13 cellular contexts compared by ENCODE assay signal in the genomic region with DNA sequence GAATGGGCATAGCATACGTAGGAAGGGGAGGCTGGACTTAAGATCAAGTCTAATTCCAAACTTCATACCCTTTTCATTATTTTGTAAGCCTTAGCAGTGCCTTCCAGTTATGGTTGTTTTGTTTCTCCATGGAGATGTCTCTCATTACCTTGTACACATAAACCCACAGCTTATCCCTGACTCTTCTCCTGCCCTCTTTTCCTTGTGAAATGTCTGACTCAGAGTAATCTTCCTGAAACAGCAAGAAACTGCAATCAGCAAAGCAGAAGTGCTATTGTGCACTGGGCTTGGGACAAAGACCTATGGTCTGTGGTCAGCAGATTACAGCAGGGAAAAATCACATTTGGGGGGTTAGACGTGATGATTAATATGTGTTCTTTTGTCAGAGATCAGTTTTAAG.
DNase-seq lines count a peak whose midpoint lies in the region; ATAC-seq and TF ChIP-seq lines count a peak whose summit lies in the region.
"Had no signal": no experiment of that assay in that cellular context is flagged by ENCODE, and none has a peak within 500 bp of the region (broad histone marks: within the 10 kb centered on the region; RNA-seq: fewer than 3 reads in every experiment).

No MANE protein-coding gene starts in this region.

- ATAC-seq in RWPE2 (ENCODE audit: low read depth) = peak; percentile 87
- no peak for ATAC-seq in activated CD4-positive, CD25-positive, alpha-beta regulatory T cell treated with anti-CD3 and anti-CD28 coated beads, Interleukin-2, amount 50 U/mL, for 24 hours
- no peak for ATAC-seq in activated CD8-positive, alpha-beta T cell treated with anti-CD3 and anti-CD28 coated beads for 36 hours

- CTCF ChIA-PET in activated CD8-positive, alpha-beta T cell treated with anti-CD3 and anti-CD28 coated beads for 36 hours (lab: Charles Lee) = no interaction called here

- no peaks in the 10 kb centered on the region for H3K27me3 Mint-ChIP-seq in osteocyte (ENCODE audit: unreplicated experiment)
- H3K27me3 Mint-ChIP-seq in activated CD8-positive, alpha-beta T cell treated with anti-CD3 and anti-CD28 coated beads for 36 hours = no peaks in the 10 kb centered on the region

- POLR2A ChIA-PET in activated CD8-positive, alpha-beta T cell treated with anti-CD3 and anti-CD28 coated beads for 36 hours (lab: Charles Lee) = no interaction called here

- H3K4me3 ChIP-seq in RWPE2 (ENCODE audit: severe bottlenecking) (no peak overlapping the region), fibroblast of pulmonary artery (replicated peaks; ENCODE audit: low read depth, low read length) (no peak overlapping the region), HAP-1 (no peak overlapping the region)
- H3K4me3 ChIP-seq: MG63, tibial artery had no signal

- H3K36me3 ChIP-seq in RWPE2 (ENCODE audit: low read depth) (no peaks in the 10 kb centered on the region), HAP-1 (replicated peaks) (no peaks in the 10 kb centered on the region)
- H3K36me3 ChIP-seq: MG63, tibial artery had no signal

- peaks cover 16% of the 10 kb centered on the region for H3K36me3 Mint-ChIP-seq in osteocyte (ENCODE audit: unreplicated experiment)
- H3K36me3 Mint-ChIP-seq in activated CD8-positive, alpha-beta T cell treated with anti-CD3 and anti-CD28 coated beads for 36 hours (ENCODE audit: low read depth) = peaks cover 1% of the 10 kb centered on the region

- no peak overlapping the region for H3K27ac ChIP-seq in RWPE2 (ENCODE audit: poor library complexity, severe bottlenecking)
- H3K27ac ChIP-seq: tibial artery had no signal

- intact Hi-C loops in activated CD8-positive, alpha-beta T cell treated with anti-CD3 and anti-CD28 coated beads for 36 hours (cut with micrococcal nuclease) = no loop called here

- H3K9me3 Mint-ChIP-seq in osteocyte (ENCODE audit: unreplicated experiment) = no peaks in the 10 kb centered on the region
- no peaks in the 10 kb centered on the region for H3K9me3 Mint-ChIP-seq in activated CD8-positive, alpha-beta T cell treated with anti-CD3 and anti-CD28 coated beads for 36 hours
- H3K9me3 Mint-ChIP-seq: H9 had no signal

- peak overlapping the region; percentile 8 for H3K27ac Mint-ChIP-seq in osteocyte (ENCODE audit: unreplicated experiment)
- H3K27ac Mint-ChIP-seq in activated CD8-positive, alpha-beta T cell treated with anti-CD3 and anti-CD28 coated beads for 36 hours = no peak overlapping the region

- TF ChIP-seq CTCF in RWPE2 (IDR thresholded peaks at IDR 0.05; ENCODE audit: poor library complexity, severe bottlenecking) = no peak
- TF ChIP-seq CTCF in fibroblast of pulmonary artery (IDR thresholded peaks at IDR 0.05; ENCODE audit: low read length, missing control alignments) = no peak
- no peak for TF ChIP-seq CTCF in osteocyte (IDR thresholded peaks at IDR 0.05)
- TF ChIP-seq CTCF in activated CD8-positive, alpha-beta T cell treated with anti-CD3 and anti-CD28 coated beads for 36 hours (IDR thresholded peaks at IDR 0.05) = no peak

- in situ Hi-C loops in HAP-1 (cut with MboI; ENCODE audit: low sequenced_read_pairs) = no loop called here

- DNase-seq in GM04503 (ENCODE audit: low read depth) = peak; percentile 83
- DNase-seq in RWPE2 (ENCODE audit: low spot score) = no peak
- DNase-seq in fibroblast of pulmonary artery (ENCODE audit: low read depth) = peak; percentile 85
- no peak for DNase-seq in osteocyte (ENCODE audit: extremely low spot score, unreplicated experiment)
- no peak for DNase-seq in LoVo (ENCODE audit: low spot score)
- DNase-seq in activated CD8-positive, alpha-beta T cell treated with anti-CD3 and anti-CD28 coated beads for 36 hours = no peak
- DNase-seq in HAP-1 (ENCODE audit: low spot score in 2 of 2) = no peak
- DNase-seq: activated CD8-positive, alpha-beta memory T cell treated with anti-CD3 and anti-CD28 coated beads, Interleukin-2, amount 50 U/mL, for 4 hours; H9; MG63; NCI-H774; tibial artery had no signal

- H3K4me1 ChIP-seq in RWPE2 (ENCODE audit: insufficient read depth, poor library complexity, severe bottlenecking) (peaks cover 3% of the 10 kb centered on the region), HAP-1 (no peaks in the 10 kb centered on the region)
- H3K4me1 ChIP-seq: tibial artery had no signal

- H3K27me3 ChIP-seq in RWPE2 (ENCODE audit: insufficient read depth, poor library complexity, severe bottlenecking) (no peaks in the 10 kb centered on the region), HAP-1 (ENCODE audit: low read depth) (no peaks in the 10 kb centered on the region; the same call in 1 of the 2 replicates)
- H3K27me3 ChIP-seq: MG63, tibial artery had no signal

- H3K9me3 ChIP-seq in RWPE2 (ENCODE audit: severe bottlenecking) = no peaks in the 10 kb centered on the region
- H3K9me3 ChIP-seq in HAP-1 = no peaks in the 10 kb centered on the region
- H3K9me3 ChIP-seq: MG63, tibial artery had no signal

- H3K4me1 Mint-ChIP-seq in osteocyte (ENCODE audit: unreplicated experiment) = peaks cover 34% of the 10 kb centered on the region
- peaks cover 12% of the 10 kb centered on the region for H3K4me1 Mint-ChIP-seq in activated CD8-positive, alpha-beta T cell treated with anti-CD3 and anti-CD28 coated beads for 36 hours (ENCODE audit: low read depth)
- H3K4me1 Mint-ChIP-seq: H9 had no signal

- H3K4me3 Mint-ChIP-seq in osteocyte (ENCODE audit: unreplicated experiment) = no peak overlapping the region
- no peak overlapping the region for H3K4me3 Mint-ChIP-seq in activated CD8-positive, alpha-beta T cell treated with anti-CD3 and anti-CD28 coated beads for 36 hours
- H3K4me3 Mint-ChIP-seq: H9 had no signal

Comparison
In these comparisons a context has a peak if more than half of its experiments do, and no peak if none do; other contexts are left out.
1. DNase-seq: peak in GM04503 (single experiment) and fibroblast of pulmonary artery (single experiment); none in RWPE2 (single experiment), osteocyte (single experiment), LoVo (single experiment), activated CD8-positive, alpha-beta T cell treated with anti-CD3 and anti-CD28 coated beads for 36 hours (single experiment) and HAP-1 (0 of 2).